In genomic region chr12:21444193-21445146, GRCh38 we compare ENCODE assay signal across 1 cellular context.
TF ChIP-seq lines count a peak whose summit lies in the region.

No MANE protein-coding gene starts in this region.

TF ChIP-seq in GM12878, 131 proteins besides CTCF, POLR2A, EP300 and RAD21:
- TF ChIP-seq SUPT20H (IDR thresholded peaks at IDR 0.05; ENCODE audit: borderline replicate concordance, control insufficient read depth, low read depth, low read length) (no peak), ZNF687 (IDR thresholded peaks at IDR 0.05) (no peak), BHLHE40 (IDR thresholded peaks at IDR 0.05; ENCODE audit: borderline replicate concordance in 1 of 2, low read depth in 2 of 2, low read length in 1 of 2) (no peak), PML (IDR thresholded peaks at IDR 0.05; ENCODE audit: low read length) (no peak), CUX1 (IDR thresholded peaks at IDR 0.05; ENCODE audit: insufficient replicate concordance, low read depth, low read length) (no peak), SMARCA5 (IDR thresholded peaks at IDR 0.05) (no peak), RBBP5 (conservative IDR thresholded peaks at IDR 0.05) (no peak), ETV6 (conservative IDR thresholded peaks at IDR 0.05 in 1 of 2, IDR thresholded peaks at IDR 0.05 in 1 of 2; ENCODE audit: borderline replicate concordance in 1 of 2, low read depth in 1 of 2) (no peak)
